Comparison of ENCODE assay signal across 30 cellular contexts in the genomic region with DNA sequence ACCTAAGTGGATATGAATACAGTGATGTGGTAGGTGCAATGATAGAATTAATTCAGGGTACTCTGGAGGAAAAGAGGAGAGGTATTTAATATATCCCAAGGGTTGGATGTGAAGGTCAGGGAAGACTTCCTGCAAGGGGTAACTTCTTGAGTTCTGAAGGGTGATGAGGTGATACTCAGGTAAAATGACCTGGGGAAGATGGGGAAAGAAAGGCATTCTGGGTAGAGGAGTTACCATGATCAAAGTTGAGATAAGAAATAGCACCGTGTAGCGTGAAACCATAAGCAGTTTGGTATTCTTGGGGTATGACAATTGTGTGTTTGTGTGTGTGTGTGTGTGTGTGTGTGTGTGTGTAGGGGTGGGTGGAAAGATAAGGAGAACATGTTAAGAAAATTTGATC.
"Had no signal": no experiment of that assay in that cellular context is flagged by ENCODE, and none has a peak within 500 bp of the region (broad histone marks: within the 10 kb centered on the region; RNA-seq: fewer than 3 reads in every experiment).

No MANE protein-coding gene starts in this region.

- H3K27me3 ChIP-seq: adrenal gland, ascending aorta, body of pancreas, brain microvascular endothelial cell, breast epithelium, cardiac muscle cell had no signal

- H3K4me3 ChIP-seq: adrenal gland, ascending aorta, body of pancreas, breast epithelium, cardiac muscle cell had no signal

- H3K4me1 ChIP-seq: adrenal gland, ascending aorta, body of pancreas, breast epithelium had no signal

- DNase-seq: activated effector memory CD4-positive, alpha-beta T cell treated with anti-CD3 and anti-CD28 coated beads, Interleukin-2, amount 50 U/mL, for 16 hours; activated effector memory CD4-positive, alpha-beta T cell treated with Interleukin-2 at 50 U/mL for 16 hours; activated gamma-delta T cell; activated gamma-delta T cell treated with Interleukin-2 at 50 U/mL for 16 hours; activated naive CD4-positive, alpha-beta T cell; activated naive CD4-positive, alpha-beta T cell treated with anti-CD3 and anti-CD28 coated beads for 36 hours; activated naive CD4-positive, alpha-beta T cell treated with anti-CD3 and anti-CD28 coated beads, Interleukin-2, amount 10 ng/mL, durations not matched to agents 7 days and 5 days; activated naive CD4-positive, alpha-beta T cell treated with anti-CD3 and anti-CD28 coated beads, Interleukin-2, amount 50 U/mL, for 16 hours; activated naive CD4-positive, alpha-beta T cell treated with Interleukin-2 at 50 U/mL for 16 hours; activated naive CD8-positive, alpha-beta T cell treated with anti-CD3 and anti-CD28 coated beads for 36 hours; activated naive CD8-positive, alpha-beta T cell treated with anti-CD3 and anti-CD28 coated beads, Interleukin-2, amount 10 ng/mL, durations not matched to agents 7 days and 5 days; activated naive CD8-positive, alpha-beta T cell treated with anti-CD3 and anti-CD28 coated beads, Interleukin-2, amount 50 U/mL, for 24 hours; activated T-cell treated with anti-CD3 and anti-CD28 coated beads, Interleukin-2, amount 50 U/mL, for 1 hour; activated T-cell treated with anti-CD3 and anti-CD28 coated beads, Interleukin-2, amount 50 U/mL, for 24 hours; activated T-cell treated with anti-CD3 and anti-CD28 coated beads, Interleukin-2, amount 50 U/mL, for 4 hours; activated T-cell treated with anti-CD3 and anti-CD28 coated beads, Interleukin-2, amount 50 U/mL, for 48 hours; activated T-cell treated with anti-CD3 and anti-CD28 coated beads, Interleukin-2, amount 50 U/mL, for 72 hours; adrenal gland; amniotic stem cell; amygdala; anterior cingulate cortex; aorta; brain microvascular endothelial cell; caudate nucleus; central memory CD4-positive, alpha-beta T cell; cerebellar nuclear complex had no signal

- H3K36me3 ChIP-seq: adrenal gland, ascending aorta, brain microvascular endothelial cell, breast epithelium, cardiac muscle cell had no signal

- H3K27ac ChIP-seq: adrenal gland, ascending aorta, body of pancreas, brain microvascular endothelial cell, breast epithelium, cardiac muscle cell had no signal

- H3K9me3 ChIP-seq: adrenal gland, ascending aorta, body of pancreas, breast epithelium had no signal
